8 cellular contexts compared by ENCODE assay signal in the genomic region with DNA sequence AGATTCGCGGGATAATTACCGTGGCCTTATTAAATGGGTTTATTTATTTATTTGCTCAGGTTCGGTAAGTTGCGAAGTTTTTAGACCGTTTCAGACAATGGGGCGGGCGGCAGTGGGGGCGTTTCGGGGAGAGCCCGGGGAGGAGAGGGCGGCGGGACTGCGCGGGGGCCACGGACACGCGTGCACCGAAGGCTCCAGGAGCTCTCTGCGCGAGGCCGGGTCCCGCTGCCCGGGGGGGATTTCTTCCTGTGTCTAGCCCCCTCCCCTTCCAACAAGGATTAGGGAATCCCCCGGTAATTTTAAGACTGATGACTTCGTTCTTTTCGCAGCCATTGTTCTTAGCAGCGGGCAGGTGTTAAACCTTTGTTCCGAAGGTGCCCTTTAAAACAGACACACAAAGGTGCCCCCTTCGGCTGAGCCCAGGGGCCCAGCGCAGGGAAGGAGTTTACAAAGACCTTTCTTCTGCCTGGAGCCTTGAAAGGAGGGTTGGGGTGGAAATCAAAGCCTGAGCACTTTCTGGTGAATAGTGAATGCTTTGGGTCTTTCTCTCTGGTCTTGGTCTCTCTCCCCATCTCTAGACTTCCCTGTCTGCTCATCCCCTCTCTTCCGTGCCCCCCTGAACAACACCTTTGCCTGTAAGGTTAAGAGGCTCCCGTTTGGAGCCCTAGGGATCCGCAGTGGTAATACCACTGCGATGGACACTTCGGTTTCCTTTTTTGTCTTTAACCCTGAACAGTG. TPM values are rescaled to one million over a fixed set of nuclear protein-coding genes. Genes with fewer than 3 reads are reported as not detected.
DNase-seq lines count a peak whose midpoint lies in the region; ATAC-seq lines count a peak whose summit lies in the region.

No MANE protein-coding gene starts in this region.

- H3K4me3 Mint-ChIP-seq in T-helper 2 cell treated with Interferon-gamma antibody and Interleukin-4, amounts not matched to agents 5 μg/mL and 100 μg/mL, for 36 hours, result peak overlapping the region; percentile 91
- peak overlapping the region; percentile 88 to 100 (median 99) for H3K4me3 Mint-ChIP-seq in naive thymus-derived CD4-positive, alpha-beta T cell

- H3K36me3 ChIP-seq in HUES64 (ENCODE audit: insufficient read depth, low read length), result peaks cover 11% of the 10 kb centered on the region
- peaks cover 2 to 31% (median 2%) of the 10 kb centered on the region in 3 experiments for H3K36me3 ChIP-seq in naive thymus-derived CD4-positive, alpha-beta T cell (ENCODE audit: control insufficient read depth in 2 of 3, insufficient read depth in 3 of 3, low read length in 3 of 3)
- H3K36me3 ChIP-seq in aorta (ENCODE audit: control insufficient read depth in 1 of 2, insufficient read depth in 2 of 2, low read length in 1 of 2), result no peaks in the 10 kb centered on the region

- H3K27ac ChIP-seq in HUES64 (ENCODE audit: low read depth, low read length) (peak overlapping the region; percentile 66), aorta (ENCODE audit: low read depth in 1 of 2, low read length in 2 of 2) (peak overlapping the region in 1 of 2 donors; percentile 37)
- peak overlapping the region; percentile 88 for H3K27ac ChIP-seq in naive thymus-derived CD4-positive, alpha-beta T cell (ENCODE audit: low read depth, low read length)

- no peak for DNase-seq in T-helper 2 cell treated with Interferon-gamma antibody and Interleukin-4, amounts not matched to agents 5 μg/mL and 100 μg/mL, for 36 hours (ENCODE audit: low spot score)
- DNase-seq in dermis blood vessel endothelial cell (peak; percentile 42), aorta (no peak), HuH-7.5 (ENCODE audit: low spot score) (no peak), globus pallidus (ENCODE audit: low spot score) (no peak)
- DNase-seq in naive thymus-derived CD4-positive, alpha-beta T cell, result peak in 5 of 9 donors; percentile 18 to 42 (median 28)

- H3K27me3 ChIP-seq in HUES64 (ENCODE audit: insufficient read depth, low read length), result peaks cover 11% of the 10 kb centered on the region
- no peaks in the 10 kb centered on the region for H3K27me3 ChIP-seq in naive thymus-derived CD4-positive, alpha-beta T cell (ENCODE audit: control insufficient read depth in 2 of 2, insufficient read depth in 2 of 2, low read length in 2 of 2)
- H3K27me3 ChIP-seq in aorta (ENCODE audit: control insufficient read depth in 1 of 2, insufficient read depth in 2 of 2, low read length in 1 of 2), result no peaks in the 10 kb centered on the region

- H3K4me1 ChIP-seq in HUES64 (ENCODE audit: insufficient read depth, low read length) (peaks cover 42% of the 10 kb centered on the region), aorta (ENCODE audit: control insufficient read depth in 1 of 2, insufficient read depth in 2 of 2, low read length in 2 of 2) (no peaks in the 10 kb centered on the region)
- H3K4me1 ChIP-seq in naive thymus-derived CD4-positive, alpha-beta T cell (ENCODE audit: control insufficient read depth in 2 of 2, insufficient read depth in 2 of 2, low read length in 2 of 2), result peaks cover 22 to 41% of the 10 kb centered on the region in 2 donors

- peaks cover 53% of the 10 kb centered on the region for H3K36me3 Mint-ChIP-seq in T-helper 2 cell treated with Interferon-gamma antibody and Interleukin-4, amounts not matched to agents 5 μg/mL and 100 μg/mL, for 36 hours (ENCODE audit: low read depth)
- peaks cover 9 to 40% (median 9%) of the 10 kb centered on the region in 5 donors for H3K36me3 Mint-ChIP-seq in naive thymus-derived CD4-positive, alpha-beta T cell

- H3K9ac ChIP-seq in HUES64 (ENCODE audit: low read depth, low read length), result peak overlapping the region; percentile 94

- ATAC-seq in naive thymus-derived CD4-positive, alpha-beta T cell, result no peak
- no peak for ATAC-seq in aorta (ENCODE audit: low FRiP score)
- ATAC-seq in GM19351 (IDR thresholded peaks at IDR 0.05; ENCODE audit: unreplicated experiment), result no peak

- H3K9me3 ChIP-seq in HUES64 (ENCODE audit: insufficient read depth, low read depth, low read length) (no peaks in the 10 kb centered on the region), aorta (ENCODE audit: control insufficient read depth, low read length) (no peaks in the 10 kb centered on the region)
- no peaks in the 10 kb centered on the region for H3K9me3 ChIP-seq in naive thymus-derived CD4-positive, alpha-beta T cell (ENCODE audit: control insufficient read depth in 2 of 3, low read length in 3 of 3)

- peaks cover 14% of the 10 kb centered on the region for H3K27me3 Mint-ChIP-seq in T-helper 2 cell treated with Interferon-gamma antibody and Interleukin-4, amounts not matched to agents 5 μg/mL and 100 μg/mL, for 36 hours (ENCODE audit: low read depth)
- peaks cover 0 to 15% (median 0%) of the 10 kb centered on the region in 5 donors for H3K27me3 Mint-ChIP-seq in naive thymus-derived CD4-positive, alpha-beta T cell

- peaks cover 65% of the 10 kb centered on the region for H3K4me1 Mint-ChIP-seq in T-helper 2 cell treated with Interferon-gamma antibody and Interleukin-4, amounts not matched to agents 5 μg/mL and 100 μg/mL, for 36 hours (ENCODE audit: low read depth)
- peaks cover 47 to 70% (median 68%) of the 10 kb centered on the region in 7 donors for H3K4me1 Mint-ChIP-seq in naive thymus-derived CD4-positive, alpha-beta T cell

- peak overlapping the region; percentile 95 for H3K4me3 ChIP-seq in HUES64 (ENCODE audit: low read length)
- peak overlapping the region; percentile 86 for H3K4me3 ChIP-seq in naive thymus-derived CD4-positive, alpha-beta T cell (ENCODE audit: low read length)
- H3K4me3 ChIP-seq in aorta (ENCODE audit: low read length in 2 of 2), result peak overlapping the region; percentile 92 to 95

- intact Hi-C loops in naive thymus-derived CD4-positive, alpha-beta T cell (cut with micrococcal nuclease), result loop anchor here (1.0 to 10.0 kb wide), 14 partner anchors 9 to 1374 kb away; a partner anchor contains a TSS
- intact Hi-C loops in aorta (cut with DNase I), result loop anchor here (2.0 to 10.0 kb wide), 14 partner anchors 98 to 857 kb away; no protein-coding TSS in a partner anchor

- no peaks in the 10 kb centered on the region for H3K9me3 Mint-ChIP-seq in T-helper 2 cell treated with Interferon-gamma antibody and Interleukin-4, amounts not matched to agents 5 μg/mL and 100 μg/mL, for 36 hours
- peaks cover 0 to 4% (median 0%) of the 10 kb centered on the region in 11 donors for H3K9me3 Mint-ChIP-seq in naive thymus-derived CD4-positive, alpha-beta T cell

- H3K27ac Mint-ChIP-seq in T-helper 2 cell treated with Interferon-gamma antibody and Interleukin-4, amounts not matched to agents 5 μg/mL and 100 μg/mL, for 36 hours, result no peak overlapping the region
- peak overlapping the region; percentile 81 to 97 (median 93) for H3K27ac Mint-ChIP-seq in naive thymus-derived CD4-positive, alpha-beta T cell

- CTCF ChIA-PET in naive thymus-derived CD4-positive, alpha-beta T cell (lab: Charles Lee), result interaction anchor here (2.0 to 4.7 kb wide), 4 partner anchors 10 to 288 kb away, joined by 4 to 41 read pairs (median 22); no protein-coding TSS in a partner anchor

- POLR2A ChIA-PET in naive thymus-derived CD4-positive, alpha-beta T cell (lab: Charles Lee), result interaction anchor here (1.2 to 3.7 kb wide), 5 partner anchors 9 to 889 kb away, joined by 3 to 39 read pairs (median 12); no protein-coding TSS in a partner anchor

- under 1% methylated on average over 36 of the region's 36 CpGs for WGBS in HUES64
- 1% methylated on average over 36 of the region's 36 CpGs for WGBS in aorta, 2 donors

RNA-seq across cellular contexts. Expression of a gene that starts 2.1 kb away (rescaled TPM):
- 54.8 TPM for polyA plus RNA-seq in HUES64 (2013, experiment 1 of 2)
- 66.3 TPM for polyA plus RNA-seq in HUES64 (2013, experiment 2 of 2)
- 73.6 and 141 TPM in 2 replicates for total RNA-seq in dermis blood vessel endothelial cell
- 100 to 1,000 TPM in 3 of 5 experiments, 10 to 100 TPM in 2; 63.1 to 125 (median 110) TPM for total RNA-seq in naive thymus-derived CD4-positive, alpha-beta T cell
- 10 to 100 TPM; 41.3 to 57.7 TPM for polyA plus RNA-seq in naive thymus-derived CD4-positive, alpha-beta T cell
- total RNA-seq in aorta, result 10 to 100 TPM; 39.7 to 63.4 TPM
- 10 to 100 TPM; 23.3 to 75.7 TPM for polyA plus RNA-seq in aorta

Comparison
In these comparisons a context has a peak if more than half of its experiments do, and no peak if none do; other contexts are left out.
1. DNase-seq: peak in dermis blood vessel endothelial cell (single experiment) and naive thymus-derived CD4-positive, alpha-beta T cell (5 of 9); none in T-helper 2 cell treated with Interferon-gamma antibody and Interleukin-4, amounts not matched to agents 5 μg/mL and 100 μg/mL, for 36 hours (single experiment), aorta (0 of 2), HuH-7.5 (single experiment) and globus pallidus (single experiment).
2. Peak in every context shown above with its lines, with median percentiles within 50 percentile points of each other: H3K4me3 ChIP-seq.